8 cellular contexts compared by ENCODE assay signal in the genomic region with DNA sequence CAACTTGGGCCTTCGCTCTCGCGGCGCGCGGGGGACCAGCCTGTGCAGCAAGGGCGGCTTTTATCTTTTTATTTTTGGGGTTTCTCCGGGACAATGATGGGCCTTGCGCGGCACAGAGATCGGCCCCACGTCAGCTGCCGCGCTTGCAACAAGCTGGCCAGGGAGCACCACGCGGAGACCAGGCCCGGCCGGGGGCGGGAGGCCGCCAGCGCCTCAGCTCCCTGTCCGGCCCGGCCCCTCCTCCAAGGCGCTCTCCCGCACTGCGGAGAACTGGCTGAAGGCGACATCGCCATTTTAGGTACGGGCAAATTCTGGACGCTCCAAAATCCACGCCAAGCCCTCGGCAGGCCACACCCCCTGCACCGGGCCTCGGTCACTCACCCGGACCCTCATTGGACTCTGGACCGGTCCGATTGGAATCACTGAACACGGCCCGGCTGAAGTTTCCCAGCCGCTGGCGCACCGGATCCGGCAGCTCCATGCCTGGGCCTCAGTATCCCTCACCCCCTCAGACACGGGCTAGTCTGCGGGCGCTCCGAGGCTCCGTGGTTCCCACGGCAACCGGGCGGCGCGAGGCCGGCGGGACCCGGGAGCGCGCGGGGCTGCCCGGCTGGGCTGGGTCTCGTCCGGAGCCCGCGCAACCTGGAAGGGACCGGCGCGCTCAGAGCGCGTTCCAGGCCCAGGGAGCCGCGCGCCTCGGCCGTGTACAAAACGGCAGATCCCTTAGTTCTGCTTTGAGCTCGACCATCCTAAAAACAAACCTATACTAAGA. TPM values are rescaled to one million over a fixed set of nuclear protein-coding genes. Genes with fewer than 3 reads are reported as not detected.
DNase-seq lines count a peak whose midpoint lies in the region; ATAC-seq and TF ChIP-seq lines count a peak whose summit lies in the region.

TSS of gene TMEM17 (minus strand) at position 547 of the 772 bp plus-strand sequence. CDS start at position 481, 66 bp downstream.

- TF ChIP-seq CTCF in activated CD8-positive, alpha-beta T cell treated with anti-CD3 and anti-CD28 coated beads for 36 hours (IDR thresholded peaks at IDR 0.05): no peak
- TF ChIP-seq CTCF in esophagus muscularis mucosa (IDR thresholded peaks at IDR 0.05) (no peak), mucosa of descending colon (IDR thresholded peaks at IDR 0.05) (no peak)

- peaks cover 0 to 5% (median 0%) of the 10 kb centered on the region in 4 donors for H3K36me3 ChIP-seq in esophagus muscularis mucosa
- no peaks in the 10 kb centered on the region for H3K36me3 ChIP-seq in mucosa of descending colon (ENCODE audit: low read depth)
- H3K36me3 ChIP-seq in stomach smooth muscle (ENCODE audit: control insufficient read depth in 2 of 2, insufficient read depth in 2 of 2, low read length in 2 of 2): no peaks in the 10 kb centered on the region

- peaks cover 10 to 21% (median 18%) of the 10 kb centered on the region in 4 donors for H3K4me1 ChIP-seq in esophagus muscularis mucosa
- no peaks in the 10 kb centered on the region for H3K4me1 ChIP-seq in mucosa of descending colon (ENCODE audit: low read depth)
- H3K4me1 ChIP-seq in stomach smooth muscle (ENCODE audit: control insufficient read depth, insufficient read depth, low read length): peaks cover 2% of the 10 kb centered on the region

- H3K27ac ChIP-seq in esophagus muscularis mucosa (replicated peaks in 1 of 4): peak within 1 kb of the TSS; percentile 88 to 95 (median 90)
- peak within 1 kb of the TSS; percentile 87 for H3K27ac ChIP-seq in stomach smooth muscle (ENCODE audit: low read length)

- no peak for TF ChIP-seq EP300 in esophagus muscularis mucosa (IDR thresholded peaks at IDR 0.05)

- POLR2A ChIA-PET in activated CD8-positive, alpha-beta T cell treated with anti-CD3 and anti-CD28 coated beads for 36 hours (lab: Charles Lee): interaction anchor here (0.6 kb wide), 1 partner anchor 414 kb away, joined by 3 read pairs; no protein-coding TSS in a partner anchor

- H3K4me1 Mint-ChIP-seq in activated CD8-positive, alpha-beta T cell treated with anti-CD3 and anti-CD28 coated beads for 36 hours (ENCODE audit: low read depth): peaks cover 8% of the 10 kb centered on the region

- H3K36me3 Mint-ChIP-seq in activated CD8-positive, alpha-beta T cell treated with anti-CD3 and anti-CD28 coated beads for 36 hours (ENCODE audit: low read depth): no peaks in the 10 kb centered on the region

- TF ChIP-seq POLR2A in esophagus muscularis mucosa (IDR thresholded peaks at IDR 0.05; ENCODE audit: low read depth): no peak

- peak within 1 kb of the TSS; percentile 65 to 88 (median 74) for H3K4me3 ChIP-seq in esophagus muscularis mucosa
- H3K4me3 ChIP-seq in mucosa of descending colon: peak within 1 kb of the TSS; percentile 44
- peak within 1 kb of the TSS; percentile 82 to 89 for H3K4me3 ChIP-seq in stomach smooth muscle (ENCODE audit: low read length in 2 of 2)

- peak within 1 kb of the TSS; percentile 34 for H3K27ac Mint-ChIP-seq in activated CD8-positive, alpha-beta T cell treated with anti-CD3 and anti-CD28 coated beads for 36 hours

- DNase-seq in COR-L47 (lab: John Stamatoyannopoulos, UW) (peak; percentile 84), NCI-H446 treated with DMSO at 0.1 percent for 48 hours (lab: John Stamatoyannopoulos, UW) (peak; percentile 73), esophagus muscularis mucosa (ENCODE audit: extremely low spot score) (peak; percentile 96), mucosa of descending colon (peak; percentile 86 to 91 (median 87))
- DNase-seq in activated CD8-positive, alpha-beta T cell treated with anti-CD3 and anti-CD28 coated beads for 36 hours: peak; percentile 42

- H3K4me3 Mint-ChIP-seq in activated CD8-positive, alpha-beta T cell treated with anti-CD3 and anti-CD28 coated beads for 36 hours: peak within 1 kb of the TSS; percentile 73

- CTCF ChIA-PET in activated CD8-positive, alpha-beta T cell treated with anti-CD3 and anti-CD28 coated beads for 36 hours (lab: Charles Lee): interaction anchor here (0.9 to 2.0 kb wide), 3 partner anchors 10 to 512 kb away, joined by 3 to 9 read pairs (median 3); no protein-coding TSS in a partner anchor

- intact Hi-C loops in activated CD8-positive, alpha-beta T cell treated with anti-CD3 and anti-CD28 coated beads for 36 hours (cut with micrococcal nuclease): no loop called here
- intact Hi-C loops in esophagus muscularis mucosa (cut with DNase I) (loop anchor here (5.0 kb wide), 1 partner anchor 201 kb away; the partner anchor contains the start of gene EHBP1), mucosa of descending colon (cut with DNase I, micrococcal nuclease) (no loop called here)

- WGBS in esophagus muscularis mucosa: 0% methylated on average over 11 of the region's 76 CpGs

- peak; percentile 72 for ATAC-seq in GM19328 (IDR thresholded peaks at IDR 0.05; ENCODE audit: unreplicated experiment)
- ATAC-seq in HG03432 (IDR thresholded peaks at IDR 0.05; ENCODE audit: unreplicated experiment): peak; percentile 88
- ATAC-seq in activated CD8-positive, alpha-beta T cell treated with anti-CD3 and anti-CD28 coated beads for 36 hours: peak; percentile 85
- peak; percentile 93 for ATAC-seq in mucosa of descending colon

- H3K9me3 ChIP-seq in esophagus muscularis mucosa (no peaks in the 10 kb centered on the region), mucosa of descending colon (no peaks in the 10 kb centered on the region), stomach smooth muscle (ENCODE audit: control insufficient read depth in 2 of 2, low read length in 2 of 2) (no peaks in the 10 kb centered on the region)

- H3K9me3 Mint-ChIP-seq in activated CD8-positive, alpha-beta T cell treated with anti-CD3 and anti-CD28 coated beads for 36 hours: no peaks in the 10 kb centered on the region

- H3K9ac ChIP-seq in stomach smooth muscle (ENCODE audit: low read length in 2 of 2): peak within 1 kb of the TSS; percentile 91 to 94

- H3K27me3 ChIP-seq in esophagus muscularis mucosa (no peaks in the 10 kb centered on the region), stomach smooth muscle (ENCODE audit: control insufficient read depth in 1 of 2, insufficient read depth in 2 of 2, low read length in 2 of 2) (no peaks in the 10 kb centered on the region)

- peaks cover 24% of the 10 kb centered on the region for H3K27me3 Mint-ChIP-seq in activated CD8-positive, alpha-beta T cell treated with anti-CD3 and anti-CD28 coated beads for 36 hours

RNA-seq across cellular contexts. Expression of gene TMEM17, which starts in this region (rescaled TPM):
- under 1 TPM; 0.13 to 0.14 TPM for total RNA-seq in activated CD8-positive, alpha-beta T cell treated with anti-CD3 and anti-CD28 coated beads for 36 hours
- 1 to 10 TPM; 1.9 to 3.8 (median 2.4) TPM for total RNA-seq in esophagus muscularis mucosa
- total RNA-seq in mucosa of descending colon: 1 to 10 TPM in 1 of 3 donors, under 1 TPM in 2; 0.61 to 1.2 (median 0.70) TPM

Comparison
In these comparisons a context has a peak if more than half of its experiments do, and no peak if none do; other contexts are left out.
1. Peak in every context shown above with its lines: DNase-seq, ATAC-seq, H3K4me3 ChIP-seq and H3K27ac ChIP-seq.
2. Peak in DNase-seq and ATAC-seq in activated CD8-positive, alpha-beta T cell treated with anti-CD3 and anti-CD28 coated beads for 36 hours; RNA of the gene not detected or under 1 TPM.
3. DNase-seq: peak in every context shown above with its lines; median percentile 96 in esophagus muscularis mucosa; 87 in mucosa of descending colon; 84 in COR-L47; 73 in NCI-H446 treated with DMSO at 0.1 percent for 48 hours; 42 in activated CD8-positive, alpha-beta T cell treated with anti-CD3 and anti-CD28 coated beads for 36 hours.